Comparison of ENCODE assay signal across 9 cellular contexts in the genomic region with DNA sequence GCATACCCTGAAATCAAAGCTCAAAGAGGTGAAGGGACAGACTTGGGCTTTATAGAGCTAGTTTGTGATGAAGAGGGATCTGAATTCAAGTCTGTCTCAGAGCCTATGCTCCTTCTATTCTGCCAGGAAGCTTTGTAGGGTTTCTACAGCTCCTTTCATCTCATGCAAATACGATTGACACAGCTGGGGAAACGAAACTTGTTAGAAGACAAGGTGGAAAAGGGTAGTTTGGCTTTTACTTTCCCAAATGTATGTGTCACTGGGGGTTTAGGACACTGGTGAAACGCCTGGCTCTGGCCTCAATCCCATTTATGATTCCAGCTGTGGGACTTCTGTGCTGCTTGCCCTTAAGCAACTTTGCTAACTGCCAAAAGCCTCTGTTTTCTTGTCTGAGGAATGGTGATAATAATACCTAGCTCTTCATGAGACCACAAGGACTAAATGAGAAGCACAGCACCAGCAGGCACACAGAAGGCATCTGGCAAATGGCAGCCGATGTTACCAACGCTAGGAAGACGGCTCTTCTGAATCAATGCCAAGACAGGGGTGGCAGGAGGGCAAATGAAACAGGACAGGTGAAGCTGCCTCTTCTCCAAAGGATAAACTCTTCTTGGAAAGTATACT.
DNase-seq lines count a peak whose midpoint lies in the region; ATAC-seq and TF ChIP-seq lines count a peak whose summit lies in the region.
"Had no signal": no experiment of that assay in that cellular context is flagged by ENCODE, and none has a peak within 500 bp of the region (broad histone marks: within the 10 kb centered on the region; RNA-seq: fewer than 3 reads in every experiment).

No MANE protein-coding gene starts in this region.

- H3K27me3 ChIP-seq in DOHH2 (ENCODE audit: control insufficient read depth, low read length) = peaks cover 9% of the 10 kb centered on the region; the same call in 1 of the 2 replicates

- H3K36me3 Mint-ChIP-seq in activated naive CD8-positive, alpha-beta T cell treated with anti-CD3 and anti-CD28 coated beads, Interleukin-2, amount 50 U/mL, for 24 hours (ENCODE audit: low read depth) = no peaks in the 10 kb centered on the region
- H3K36me3 Mint-ChIP-seq in stimulated activated effector memory CD8-positive, alpha-beta T cell treated with anti-CD3 and anti-CD28 coated beads, Interleukin-12 subunit alpha, Interleukin-12 subunit beta, amount 100 ng/mL, for 72 hours = no peaks in the 10 kb centered on the region

- peak overlapping the region; percentile 48 for H3K27ac Mint-ChIP-seq in activated naive CD8-positive, alpha-beta T cell treated with anti-CD3 and anti-CD28 coated beads, Interleukin-2, amount 50 U/mL, for 24 hours
- no peak overlapping the region for H3K27ac Mint-ChIP-seq in stimulated activated effector memory CD8-positive, alpha-beta T cell treated with anti-CD3 and anti-CD28 coated beads, Interleukin-12 subunit alpha, Interleukin-12 subunit beta, amount 100 ng/mL, for 72 hours

- no peak overlapping the region for H3K4me3 ChIP-seq in DOHH2 (ENCODE audit: low read length)

- peaks cover 44% of the 10 kb centered on the region for H3K4me1 Mint-ChIP-seq in activated naive CD8-positive, alpha-beta T cell treated with anti-CD3 and anti-CD28 coated beads, Interleukin-2, amount 50 U/mL, for 24 hours
- H3K4me1 Mint-ChIP-seq in stimulated activated effector memory CD8-positive, alpha-beta T cell treated with anti-CD3 and anti-CD28 coated beads, Interleukin-12 subunit alpha, Interleukin-12 subunit beta, amount 100 ng/mL, for 72 hours = peaks cover 18% of the 10 kb centered on the region

- no peaks in the 10 kb centered on the region for H3K9me3 Mint-ChIP-seq in activated naive CD8-positive, alpha-beta T cell treated with anti-CD3 and anti-CD28 coated beads, Interleukin-2, amount 50 U/mL, for 24 hours
- no peaks in the 10 kb centered on the region for H3K9me3 Mint-ChIP-seq in stimulated activated effector memory CD8-positive, alpha-beta T cell treated with anti-CD3 and anti-CD28 coated beads, Interleukin-12 subunit alpha, Interleukin-12 subunit beta, amount 100 ng/mL, for 72 hours

- ATAC-seq in GM19372 (IDR thresholded peaks at IDR 0.05; ENCODE audit: low read depth, unreplicated experiment) (peak; percentile 64), HG03066 (IDR thresholded peaks at IDR 0.05; ENCODE audit: low read depth, unreplicated experiment) (peak; percentile 60)
- ATAC-seq in activated naive CD8-positive, alpha-beta T cell treated with anti-CD3 and anti-CD28 coated beads, Interleukin-2, amount 50 U/mL, for 24 hours = peak; percentile 44
- ATAC-seq in stimulated activated effector memory CD8-positive, alpha-beta T cell treated with anti-CD3 and anti-CD28 coated beads, Interleukin-12 subunit alpha, Interleukin-12 subunit beta, amount 100 ng/mL, for 72 hours = no peak

- H3K9me3 ChIP-seq in DOHH2 (ENCODE audit: control insufficient read depth, insufficient read depth, low read length) = no peaks in the 10 kb centered on the region

- peak overlapping the region; percentile 57 for H3K4me3 Mint-ChIP-seq in activated naive CD8-positive, alpha-beta T cell treated with anti-CD3 and anti-CD28 coated beads, Interleukin-2, amount 50 U/mL, for 24 hours
- no peak overlapping the region for H3K4me3 Mint-ChIP-seq in stimulated activated effector memory CD8-positive, alpha-beta T cell treated with anti-CD3 and anti-CD28 coated beads, Interleukin-12 subunit alpha, Interleukin-12 subunit beta, amount 100 ng/mL, for 72 hours

- no peak for TF ChIP-seq CTCF in DOHH2 (IDR thresholded peaks at IDR 0.05; ENCODE audit: low read depth, low read length, poor library complexity, severe bottlenecking)

- H3K9me2 ChIP-seq in DOHH2 (replicated peaks; ENCODE audit: control insufficient read depth, low read length) = no peaks in the 10 kb centered on the region

- no peaks in the 10 kb centered on the region for H3F3A ChIP-seq in DOHH2 (ENCODE audit: control insufficient read depth, insufficient read depth)

- H3K36me3 ChIP-seq in DOHH2 (ENCODE audit: control insufficient read depth, low read length) = no peaks in the 10 kb centered on the region

- H3K27ac ChIP-seq in DOHH2 (ENCODE audit: low read depth, low read length) = no peak overlapping the region

- DNase-seq in activated naive CD8-positive, alpha-beta T cell treated with anti-CD3 and anti-CD28 coated beads, Interleukin-2, amount 50 U/mL, for 24 hours = no peak
- DNase-seq in AG08395 (ENCODE audit: low spot score) = no peak
- no peak for DNase-seq in stimulated activated effector memory CD8-positive, alpha-beta T cell treated with anti-CD3 and anti-CD28 coated beads, Interleukin-12 subunit alpha, Interleukin-12 subunit beta, amount 100 ng/mL, for 72 hours (ENCODE audit: low spot score in 2 of 2)
- no peak for DNase-seq in HuH-7 (ENCODE audit: low spot score)
- DNase-seq in RKO (ENCODE audit: low spot score) = no peak
- DNase-seq: DND-41 had no signal

- peaks cover 2% of the 10 kb centered on the region; the same call in 1 of the 2 replicates for H4K20me1 ChIP-seq in DOHH2 (ENCODE audit: control insufficient read depth, insufficient read depth, low read depth, low read length)

- H3K27me3 Mint-ChIP-seq in activated naive CD8-positive, alpha-beta T cell treated with anti-CD3 and anti-CD28 coated beads, Interleukin-2, amount 50 U/mL, for 24 hours = peaks cover 4% of the 10 kb centered on the region

- no peaks in the 10 kb centered on the region for H3K79me2 ChIP-seq in DOHH2 (ENCODE audit: control insufficient read depth, low read length)

- peak overlapping the region; percentile 35 for H3K4me2 ChIP-seq in DOHH2 (ENCODE audit: low read length)

- H3K4me1 ChIP-seq in DOHH2 (ENCODE audit: control insufficient read depth, low read length) = peaks cover 32% of the 10 kb centered on the region
